1 cellular context compared by ENCODE assay signal in genomic region chr20:47663354-47664067, GRCh38.
TF ChIP-seq lines count a peak whose summit lies in the region.

No MANE protein-coding gene starts in this region.

TF ChIP-seq in HepG2, 621 proteins besides CTCF, POLR2A, EP300 and RAD21 (continued from another document and continues in another):
- no peak for TF ChIP-seq TBP (CRISPR knock-in tag; IDR thresholded peaks at IDR 0.05)
- no peak for TF ChIP-seq KLF13 (CRISPR knock-in tag; IDR thresholded peaks at IDR 0.05)
- no peak for TF ChIP-seq ZNF24 (IDR thresholded peaks at IDR 0.05)
- no peak for TF ChIP-seq PRMT3 (CRISPR knock-in tag; IDR thresholded peaks at IDR 0.05; ENCODE audit: borderline replicate concordance, low read depth)
- 0 out of 2 replicates have a peak, but pooled peaks have one; percentile 51 for TF ChIP-seq RELA (CRISPR knock-in tag; IDR thresholded peaks at IDR 0.05)
- TF ChIP-seq HMG20A (CRISPR knock-in tag; IDR thresholded peaks at IDR 0.05; ENCODE audit: borderline replicate concordance): no peak
- TF ChIP-seq MXI1 (IDR thresholded peaks at IDR 0.05; ENCODE audit: borderline replicate concordance, low read depth, low read length): 0 out of 3 replicates have a peak, but pooled peaks have one; percentile 26
- no peak for TF ChIP-seq ZNF790 (CRISPR knock-in tag; IDR thresholded peaks at IDR 0.05; ENCODE audit: borderline replicate concordance)
- TF ChIP-seq UBTF (CRISPR knock-in tag; IDR thresholded peaks at IDR 0.05): no peak; the same call in 1 of the 2 replicates
- no peak for TF ChIP-seq ZNF772 (CRISPR knock-in tag; IDR thresholded peaks at IDR 0.05)
- TF ChIP-seq SMAD3 (CRISPR knock-in tag; IDR thresholded peaks at IDR 0.05): no peak
- no peak for TF ChIP-seq FLYWCH1 (CRISPR knock-in tag; IDR thresholded peaks at IDR 0.05)
- no peak for TF ChIP-seq SOX6 (IDR thresholded peaks at IDR 0.05)
- peak; percentile 37; the same call in 1 of the 2 replicates for TF ChIP-seq SOX6 (CRISPR knock-in tag; IDR thresholded peaks at IDR 0.05)
- no peak for TF ChIP-seq TCF7L2 (IDR thresholded peaks at IDR 0.05; ENCODE audit: low read depth, low read length)
- peak; percentile 5 for TF ChIP-seq PTBP1 (IDR thresholded peaks at IDR 0.05; ENCODE audit: low read depth, low read length, poor library complexity, severe bottlenecking)
- no peak; the same call in 1 of the 2 replicates for TF ChIP-seq PITX1 (CRISPR knock-in tag; IDR thresholded peaks at IDR 0.05)
- TF ChIP-seq FUBP1 (CRISPR knock-in tag; IDR thresholded peaks at IDR 0.05; ENCODE audit: borderline replicate concordance): no peak
- no peak for TF ChIP-seq PBX3 (CRISPR knock-in tag; IDR thresholded peaks at IDR 0.05; ENCODE audit: borderline replicate concordance)
- TF ChIP-seq ZEB1 (IDR thresholded peaks at IDR 0.05; ENCODE audit: insufficient replicate concordance, low read depth): no peak
- TF ChIP-seq TBX2 (CRISPR knock-in tag; IDR thresholded peaks at IDR 0.05; ENCODE audit: borderline replicate concordance): peak; percentile 13; the same call in 1 of the 2 replicates
- no peak for TF ChIP-seq ZBTB2 (CRISPR knock-in tag; IDR thresholded peaks at IDR 0.05; ENCODE audit: low read depth)
- TF ChIP-seq ARNTL (CRISPR knock-in tag; IDR thresholded peaks at IDR 0.05): no peak; the same call in 1 of the 2 replicates
- TF ChIP-seq SP1 (IDR thresholded peaks at IDR 0.05): no peak
- TF ChIP-seq SP1 (CRISPR knock-in tag; IDR thresholded peaks at IDR 0.05): 0 out of 2 replicates have a peak, but pooled peaks have one; percentile 41
- TF ChIP-seq ZBTB37 (CRISPR knock-in tag; IDR thresholded peaks at IDR 0.05): no peak
- TF ChIP-seq ZBTB39 (CRISPR knock-in tag; IDR thresholded peaks at IDR 0.05): no peak
- TF ChIP-seq ZNF331 (CRISPR knock-in tag; IDR thresholded peaks at IDR 0.05): no peak; the same call in 1 of the 2 replicates
- TF ChIP-seq ZNF512 (CRISPR knock-in tag; IDR thresholded peaks at IDR 0.05): no peak
- peak; percentile 95 for TF ChIP-seq STAG1 (CRISPR knock-in tag; IDR thresholded peaks at IDR 0.05)
- TF ChIP-seq FOXJ3 (CRISPR knock-in tag; IDR thresholded peaks at IDR 0.05; ENCODE audit: borderline replicate concordance): no peak
- no peak for TF ChIP-seq TEF (CRISPR knock-in tag; IDR thresholded peaks at IDR 0.05)
- no peak for TF ChIP-seq ZSCAN12 (CRISPR knock-in tag; IDR thresholded peaks at IDR 0.05)
- no peak for TF ChIP-seq ZNF383 (CRISPR knock-in tag; IDR thresholded peaks at IDR 0.05; ENCODE audit: borderline replicate concordance)
- peak; percentile 72 for TF ChIP-seq ZNF501 (CRISPR knock-in tag; IDR thresholded peaks at IDR 0.05)
- TF ChIP-seq MXD4 (CRISPR knock-in tag; IDR thresholded peaks at IDR 0.05): no peak
- no peak for TF ChIP-seq ZNF776 (CRISPR knock-in tag; IDR thresholded peaks at IDR 0.05)
- TF ChIP-seq EZH2 (conservative IDR thresholded peaks at IDR 0.05; ENCODE audit: low read depth, low read length): no peak
- no peak for TF ChIP-seq BRD4 (CRISPR knock-in tag; IDR thresholded peaks at IDR 0.05)
- no peak for TF ChIP-seq TGIF2 (CRISPR knock-in tag; IDR thresholded peaks at IDR 0.05)
- TF ChIP-seq NRL (CRISPR knock-in tag; IDR thresholded peaks at IDR 0.05; ENCODE audit: borderline replicate concordance): peak; percentile 76
- no peak for TF ChIP-seq CEBPG (CRISPR knock-in tag; IDR thresholded peaks at IDR 0.05)
- TF ChIP-seq KAT7 (CRISPR knock-in tag; IDR thresholded peaks at IDR 0.05; ENCODE audit: borderline replicate concordance): no peak
- peak; percentile 80 for TF ChIP-seq SALL1 (CRISPR knock-in tag; IDR thresholded peaks at IDR 0.05)
- TF ChIP-seq SIX4 (CRISPR knock-in tag; IDR thresholded peaks at IDR 0.05): no peak
- TF ChIP-seq HNF1B (CRISPR knock-in tag; IDR thresholded peaks at IDR 0.05): peak; percentile 78; the same call in 1 of the 2 replicates
- TF ChIP-seq SNAPC5 (CRISPR knock-in tag; IDR thresholded peaks at IDR 0.05; ENCODE audit: borderline replicate concordance): no peak
- peak; percentile 31; the same call in 1 of the 2 replicates for TF ChIP-seq KDM3A (CRISPR knock-in tag; IDR thresholded peaks at IDR 0.05; ENCODE audit: low read depth)
- TF ChIP-seq CSRNP1 (CRISPR knock-in tag; IDR thresholded peaks at IDR 0.05): no peak
- no peak for TF ChIP-seq RFX1 (IDR thresholded peaks at IDR 0.05)
- TF ChIP-seq THAP11 (CRISPR knock-in tag; IDR thresholded peaks at IDR 0.05): no peak
